Comparison of ENCODE assay signal across 7 cellular contexts in the genomic region with DNA sequence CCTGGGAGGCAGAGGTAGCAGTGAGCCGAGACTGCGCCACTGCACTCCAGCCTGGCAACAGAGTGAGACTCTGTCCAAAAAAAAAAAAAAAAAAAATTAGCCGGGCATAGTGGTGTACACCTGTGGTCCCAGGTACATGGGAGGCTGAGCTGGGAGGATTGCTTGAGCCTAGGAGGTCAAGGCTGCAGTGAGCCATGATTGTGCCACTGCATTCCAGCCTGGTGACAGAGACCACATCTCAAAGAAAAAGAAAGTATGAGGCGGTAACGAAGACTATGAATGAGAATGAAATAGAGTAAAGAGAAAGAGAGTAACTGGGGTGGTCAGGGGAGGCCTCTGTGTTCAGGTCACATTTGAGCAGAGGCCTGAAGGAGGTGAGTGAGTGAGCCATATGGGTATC. TPM values are rescaled to one million over a fixed set of nuclear protein-coding genes. Genes with fewer than 3 reads are reported as not detected.
DNase-seq lines count a peak whose midpoint lies in the region; ATAC-seq and TF ChIP-seq lines count a peak whose summit lies in the region.
"Not testable (repeated sequence)": the region's sequence is repeated elsewhere in the genome, so short reads cannot be mapped to it uniquely, and the experiment has no call there.

No MANE protein-coding gene starts in this region.

- H3K27me3 Mint-ChIP-seq in GM23338 (ENCODE audit: insufficient read depth, low read depth, poor library complexity); activated CD4-positive, alpha-beta T cell treated with anti-CD3 and anti-CD28 coated beads for 36 hours; activated CD8-positive, alpha-beta T cell treated with anti-CD3 and anti-CD28 coated beads, Interleukin-2, amount 10 ng/mL, durations not matched to agents 7 days and 5 days (ENCODE audit: low read depth); activated T-helper 2 cell treated with anti-CD3 and anti-CD28 coated beads, Interferon-gamma antibody, Interleukin-2, Interleukin-4, amounts not matched to agents 10 μg/mL and 5 μg/mL and 100 μg/mL, durations not matched to agents 14 hours and 24 hours and 36 hours (ENCODE audit: low read depth); activated naive CD8-positive, alpha-beta T cell treated with anti-CD3 and anti-CD28 coated beads, Interleukin-2, amount 50 U/mL, for 24 hours; naive thymus-derived CD8-positive, alpha-beta T cell: not testable (repeated sequence)

- not testable (repeated sequence) for H3K36me3 ChIP-seq in GM23338 (ENCODE audit: insufficient read depth); spleen

- intact Hi-C loops in activated CD4-positive, alpha-beta T cell treated with anti-CD3 and anti-CD28 coated beads for 36 hours (cut with DNase I, micrococcal nuclease); activated T-helper 2 cell treated with anti-CD3 and anti-CD28 coated beads, Interferon-gamma antibody, Interleukin-2, Interleukin-4, amounts not matched to agents 10 μg/mL and 5 μg/mL and 100 μg/mL, durations not matched to agents 14 hours and 24 hours and 36 hours (cut with micrococcal nuclease); spleen (cut with DNase I; ENCODE audit: low total_unique reads): not testable (repeated sequence)

- not testable (repeated sequence) for H3K9me3 ChIP-seq in spleen

- not testable (repeated sequence) for H4K20me1 ChIP-seq in GM23338 (replicated peaks; ENCODE audit: insufficient read depth)

- not testable (repeated sequence) for ATAC-seq in GM23338; activated CD4-positive, alpha-beta T cell treated with anti-CD3 and anti-CD28 coated beads for 36 hours; activated CD8-positive, alpha-beta T cell treated with anti-CD3 and anti-CD28 coated beads, Interleukin-2, amount 10 ng/mL, durations not matched to agents 7 days and 5 days; activated naive CD8-positive, alpha-beta T cell treated with anti-CD3 and anti-CD28 coated beads, Interleukin-2, amount 50 U/mL, for 24 hours; naive thymus-derived CD8-positive, alpha-beta T cell

- H3K27ac Mint-ChIP-seq in GM23338: not testable (repeated sequence)
- H3K27ac Mint-ChIP-seq in activated CD4-positive, alpha-beta T cell treated with anti-CD3 and anti-CD28 coated beads for 36 hours: peak overlapping the region; percentile 39
- H3K27ac Mint-ChIP-seq in activated CD8-positive, alpha-beta T cell treated with anti-CD3 and anti-CD28 coated beads, Interleukin-2, amount 10 ng/mL, durations not matched to agents 7 days and 5 days: peak overlapping the region; percentile 44
- H3K27ac Mint-ChIP-seq in activated T-helper 2 cell treated with anti-CD3 and anti-CD28 coated beads, Interferon-gamma antibody, Interleukin-2, Interleukin-4, amounts not matched to agents 10 μg/mL and 5 μg/mL and 100 μg/mL, durations not matched to agents 14 hours and 24 hours and 36 hours: peak overlapping the region; percentile 61
- H3K27ac Mint-ChIP-seq in activated naive CD8-positive, alpha-beta T cell treated with anti-CD3 and anti-CD28 coated beads, Interleukin-2, amount 50 U/mL, for 24 hours: peak overlapping the region; percentile 67
- H3K27ac Mint-ChIP-seq in naive thymus-derived CD8-positive, alpha-beta T cell: peak overlapping the region in 6 of 10 donors; percentile 10 to 81 (median 49)

- not testable (repeated sequence) for H3K27ac ChIP-seq in GM23338 (ENCODE audit: low read depth); spleen

- not testable (repeated sequence) for TF ChIP-seq CTCF in GM23338 (conservative IDR thresholded peaks at IDR 0.05; ENCODE audit: low read depth in 2 of 2); spleen (IDR thresholded peaks at IDR 0.05 in 8 of 11, conservative IDR thresholded peaks at IDR 0.05 in 3 of 11)

- H3K4me3 Mint-ChIP-seq in GM23338; activated CD4-positive, alpha-beta T cell treated with anti-CD3 and anti-CD28 coated beads for 36 hours; activated CD8-positive, alpha-beta T cell treated with anti-CD3 and anti-CD28 coated beads, Interleukin-2, amount 10 ng/mL, durations not matched to agents 7 days and 5 days; activated T-helper 2 cell treated with anti-CD3 and anti-CD28 coated beads, Interferon-gamma antibody, Interleukin-2, Interleukin-4, amounts not matched to agents 10 μg/mL and 5 μg/mL and 100 μg/mL, durations not matched to agents 14 hours and 24 hours and 36 hours (ENCODE audit: low read depth); activated naive CD8-positive, alpha-beta T cell treated with anti-CD3 and anti-CD28 coated beads, Interleukin-2, amount 50 U/mL, for 24 hours; naive thymus-derived CD8-positive, alpha-beta T cell: not testable (repeated sequence)

- TF ChIP-seq POLR2A in spleen (IDR thresholded peaks at IDR 0.05): not testable (repeated sequence)

- CTCF ChIA-PET in activated CD4-positive, alpha-beta T cell treated with anti-CD3 and anti-CD28 coated beads for 36 hours (lab: Charles Lee): interaction anchor here (0.6 to 0.8 kb wide), 2 partner anchors 11 to 158 kb away, joined by 3 to 4 read pairs; no protein-coding TSS in a partner anchor
- CTCF ChIA-PET in activated CD8-positive, alpha-beta T cell treated with anti-CD3 and anti-CD28 coated beads, Interleukin-2, amount 10 ng/mL, durations not matched to agents 7 days and 5 days (lab: Charles Lee): not testable (repeated sequence)

- H3F3A ChIP-seq in GM23338 (replicated peaks; ENCODE audit: low read depth): not testable (repeated sequence)

- POLR2A ChIA-PET in activated CD4-positive, alpha-beta T cell treated with anti-CD3 and anti-CD28 coated beads for 36 hours (lab: Charles Lee): interaction anchor here (0.6 kb wide), 1 partner anchor 22 kb away, joined by 6 read pairs; no protein-coding TSS in a partner anchor
- POLR2A ChIA-PET in activated CD8-positive, alpha-beta T cell treated with anti-CD3 and anti-CD28 coated beads, Interleukin-2, amount 10 ng/mL, durations not matched to agents 7 days and 5 days (lab: Charles Lee); naive thymus-derived CD8-positive, alpha-beta T cell (lab: Charles Lee): not testable (repeated sequence)

- not testable (repeated sequence) for H3K27me3 ChIP-seq in GM23338 (ENCODE audit: insufficient read depth); spleen (replicated peaks in 1 of 7)

- not testable (repeated sequence) for H3K4me3 ChIP-seq in GM23338, spleen

- WGBS in spleen, 5 donors: 91 to 97% (median 93%) methylated on average over 4 to 5 of the region's 5 CpGs

- not testable (repeated sequence) for DNase-seq in GM23338 (ENCODE audit: low spot score); activated CD4-positive, alpha-beta T cell treated with anti-CD3 and anti-CD28 coated beads for 36 hours; activated CD8-positive, alpha-beta T cell treated with anti-CD3 and anti-CD28 coated beads, Interleukin-2, amount 10 ng/mL, durations not matched to agents 7 days and 5 days; activated T-helper 2 cell treated with anti-CD3 and anti-CD28 coated beads, Interferon-gamma antibody, Interleukin-2, Interleukin-4, amounts not matched to agents 10 μg/mL and 5 μg/mL and 100 μg/mL, durations not matched to agents 14 hours and 24 hours and 36 hours (ENCODE audit: low spot score); activated naive CD8-positive, alpha-beta T cell treated with anti-CD3 and anti-CD28 coated beads, Interleukin-2, amount 50 U/mL, for 24 hours; naive thymus-derived CD8-positive, alpha-beta T cell
- DNase-seq in spleen: peak; percentile 6

- not testable (repeated sequence) for H3K4me1 Mint-ChIP-seq in GM23338
- H3K4me1 Mint-ChIP-seq in activated CD4-positive, alpha-beta T cell treated with anti-CD3 and anti-CD28 coated beads for 36 hours: peaks cover 48% of the 10 kb centered on the region
- peaks cover 13% of the 10 kb centered on the region for H3K4me1 Mint-ChIP-seq in activated CD8-positive, alpha-beta T cell treated with anti-CD3 and anti-CD28 coated beads, Interleukin-2, amount 10 ng/mL, durations not matched to agents 7 days and 5 days (ENCODE audit: low read depth)
- H3K4me1 Mint-ChIP-seq in activated T-helper 2 cell treated with anti-CD3 and anti-CD28 coated beads, Interferon-gamma antibody, Interleukin-2, Interleukin-4, amounts not matched to agents 10 μg/mL and 5 μg/mL and 100 μg/mL, durations not matched to agents 14 hours and 24 hours and 36 hours (ENCODE audit: low read depth): peaks cover 28% of the 10 kb centered on the region
- H3K4me1 Mint-ChIP-seq in activated naive CD8-positive, alpha-beta T cell treated with anti-CD3 and anti-CD28 coated beads, Interleukin-2, amount 50 U/mL, for 24 hours: peaks cover 61% of the 10 kb centered on the region
- peaks cover 0 to 20% (median 12%) of the 10 kb centered on the region in 4 donors for H3K4me1 Mint-ChIP-seq in naive thymus-derived CD8-positive, alpha-beta T cell

- H3K36me3 Mint-ChIP-seq in GM23338 (ENCODE audit: low read depth); activated CD4-positive, alpha-beta T cell treated with anti-CD3 and anti-CD28 coated beads for 36 hours (ENCODE audit: low read depth); activated CD8-positive, alpha-beta T cell treated with anti-CD3 and anti-CD28 coated beads, Interleukin-2, amount 10 ng/mL, durations not matched to agents 7 days and 5 days (ENCODE audit: low read depth); activated T-helper 2 cell treated with anti-CD3 and anti-CD28 coated beads, Interferon-gamma antibody, Interleukin-2, Interleukin-4, amounts not matched to agents 10 μg/mL and 5 μg/mL and 100 μg/mL, durations not matched to agents 14 hours and 24 hours and 36 hours (ENCODE audit: low read depth); activated naive CD8-positive, alpha-beta T cell treated with anti-CD3 and anti-CD28 coated beads, Interleukin-2, amount 50 U/mL, for 24 hours (ENCODE audit: low read depth); naive thymus-derived CD8-positive, alpha-beta T cell: not testable (repeated sequence)

- H3K4me2 ChIP-seq in GM23338: not testable (repeated sequence)

- peak overlapping the region; percentile 4; the same call in 1 of the 2 replicates for H2AFZ ChIP-seq in GM23338

- H3K79me2 ChIP-seq in GM23338 (replicated peaks; ENCODE audit: insufficient read depth): not testable (repeated sequence)

- not testable (repeated sequence) for H3K9me2 ChIP-seq in GM23338 (ENCODE audit: insufficient read depth)

- H3K4me1 ChIP-seq in GM23338 (ENCODE audit: insufficient read depth); spleen: not testable (repeated sequence)

- not testable (repeated sequence) for H3K9me3 Mint-ChIP-seq in GM23338; activated CD4-positive, alpha-beta T cell treated with anti-CD3 and anti-CD28 coated beads for 36 hours (ENCODE audit: low read depth); activated CD8-positive, alpha-beta T cell treated with anti-CD3 and anti-CD28 coated beads, Interleukin-2, amount 10 ng/mL, durations not matched to agents 7 days and 5 days (ENCODE audit: insufficient read depth); activated T-helper 2 cell treated with anti-CD3 and anti-CD28 coated beads, Interferon-gamma antibody, Interleukin-2, Interleukin-4, amounts not matched to agents 10 μg/mL and 5 μg/mL and 100 μg/mL, durations not matched to agents 14 hours and 24 hours and 36 hours; activated naive CD8-positive, alpha-beta T cell treated with anti-CD3 and anti-CD28 coated beads, Interleukin-2, amount 50 U/mL, for 24 hours; naive thymus-derived CD8-positive, alpha-beta T cell

RNA-seq across cellular contexts. Expression of a gene that starts 31.2 kb away (rescaled TPM):
- 22.8 and 23.6 TPM in 2 replicates for total RNA-seq in GM23338 (2014; rRNA removed; shearing (Covaris generic))
- polyA plus RNA-seq in GM23338 (2016; fragmentation: Nextera tagmentation; extraction: Ambion mirVana) (6.1 TPM in 2 replicates), spleen (1 to 10 TPM; 3.8 to 7.3 (median 4.7) TPM)
- 10 to 100 TPM; 39.9 to 40.7 TPM for total RNA-seq in activated CD4-positive, alpha-beta T cell treated with anti-CD3 and anti-CD28 coated beads for 36 hours
- 10 to 100 TPM; 15.1 to 16.0 TPM for total RNA-seq in activated CD8-positive, alpha-beta T cell treated with anti-CD3 and anti-CD28 coated beads, Interleukin-2, amount 10 ng/mL, durations not matched to agents 7 days and 5 days
- total RNA-seq in activated T-helper 2 cell treated with anti-CD3 and anti-CD28 coated beads, Interferon-gamma antibody, Interleukin-2, Interleukin-4, amounts not matched to agents 10 μg/mL and 5 μg/mL and 100 μg/mL, durations not matched to agents 14 hours and 24 hours and 36 hours: 40.6 and 42.2 TPM in 2 replicates
- 10 to 100 TPM in 1 of 2 experiments, 1 to 10 TPM in 1; 9.5 to 11.4 TPM for total RNA-seq in naive thymus-derived CD8-positive, alpha-beta T cell
- polyA plus RNA-seq in naive thymus-derived CD8-positive, alpha-beta T cell: 1 to 10 TPM; 2.2 to 3.2 (median 2.2) TPM
- 10 to 100 TPM; 19.2 to 25.9 (median 23.9) TPM for total RNA-seq in spleen

RNA-seq across cellular contexts. Expression of a gene that starts 38.5 kb away (rescaled TPM):
- total RNA-seq in GM23338 (2014; rRNA removed; shearing (Covaris generic)): 34.0 and 34.8 TPM in 2 replicates
- 9.3 and 10.3 TPM in 2 replicates for polyA plus RNA-seq in GM23338 (2016; fragmentation: Nextera tagmentation; extraction: Ambion mirVana)
- total RNA-seq in activated CD4-positive, alpha-beta T cell treated with anti-CD3 and anti-CD28 coated beads for 36 hours: 10 to 100 TPM; 51.8 to 54.3 TPM
- 10 to 100 TPM; 23.5 to 24.8 TPM for total RNA-seq in activated CD8-positive, alpha-beta T cell treated with anti-CD3 and anti-CD28 coated beads, Interleukin-2, amount 10 ng/mL, durations not matched to agents 7 days and 5 days
- total RNA-seq in activated T-helper 2 cell treated with anti-CD3 and anti-CD28 coated beads, Interferon-gamma antibody, Interleukin-2, Interleukin-4, amounts not matched to agents 10 μg/mL and 5 μg/mL and 100 μg/mL, durations not matched to agents 14 hours and 24 hours and 36 hours: 67.4 and 68.8 TPM in 2 replicates
- total RNA-seq in naive thymus-derived CD8-positive, alpha-beta T cell: 10 to 100 TPM; 15.4 to 21.8 TPM
- polyA plus RNA-seq in naive thymus-derived CD8-positive, alpha-beta T cell: 10 to 100 TPM; 10.7 to 15.0 (median 12.2) TPM
- 10 to 100 TPM; 19.5 to 26.3 (median 21.5) TPM for total RNA-seq in spleen
- polyA plus RNA-seq in spleen: 1 to 10 TPM; 3.8 to 7.5 (median 4.7) TPM

RNA-seq across cellular contexts. Expression of a gene that starts 38.7 kb away (rescaled TPM):
- 28.2 and 32.0 TPM in 2 replicates for total RNA-seq in GM23338 (2014; rRNA removed; shearing (Covaris generic))
- 13.2 and 14.1 TPM in 2 replicates for polyA plus RNA-seq in GM23338 (2016; fragmentation: Nextera tagmentation; extraction: Ambion mirVana)
- total RNA-seq in activated CD4-positive, alpha-beta T cell treated with anti-CD3 and anti-CD28 coated beads for 36 hours: 10 to 100 TPM; 89.1 to 98.2 TPM
- 10 to 100 TPM; 21.9 to 22.9 TPM for total RNA-seq in activated CD8-positive, alpha-beta T cell treated with anti-CD3 and anti-CD28 coated beads, Interleukin-2, amount 10 ng/mL, durations not matched to agents 7 days and 5 days
- 125 and 126 TPM in 2 replicates for total RNA-seq in activated T-helper 2 cell treated with anti-CD3 and anti-CD28 coated beads, Interferon-gamma antibody, Interleukin-2, Interleukin-4, amounts not matched to agents 10 μg/mL and 5 μg/mL and 100 μg/mL, durations not matched to agents 14 hours and 24 hours and 36 hours
- 10 to 100 TPM; 12.9 to 14.5 TPM for total RNA-seq in naive thymus-derived CD8-positive, alpha-beta T cell
- polyA plus RNA-seq in naive thymus-derived CD8-positive, alpha-beta T cell: 1 to 10 TPM; 1.2 to 4.2 (median 2.5) TPM
- total RNA-seq in spleen: 10 to 100 TPM; 11.9 to 16.6 (median 12.5) TPM
- polyA plus RNA-seq in spleen: 1 to 10 TPM; 2.2 to 4.0 (median 2.2) TPM
